In genomic region chr2:43880952-43881351, GRCh38 we compare ENCODE assay signal across 3 cellular contexts.
TF ChIP-seq lines count a peak whose summit lies in the region.

No MANE protein-coding gene starts in this region.

TF ChIP-seq in IMR-90, 13 proteins besides CTCF, POLR2A, EP300 and RAD21:
- TF ChIP-seq FOS (IDR thresholded peaks at IDR 0.05; ENCODE audit: low read depth, low read length), result no peak

TF ChIP-seq in GM12878, 131 proteins besides CTCF, POLR2A, EP300 and RAD21:
- TF ChIP-seq HDAC2 (IDR thresholded peaks at IDR 0.05) (no peak), POU2F2 (IDR thresholded peaks at IDR 0.05; ENCODE audit: borderline replicate concordance, low read depth, low read length) (no peak), CHD1 (IDR thresholded peaks at IDR 0.05; ENCODE audit: low read depth, low read length) (no peak), ATF7 (IDR thresholded peaks at IDR 0.05; ENCODE audit: low read depth) (no peak), YY1 (IDR thresholded peaks at IDR 0.05; ENCODE audit: low read depth, low read length) (no peak)
- TF ChIP-seq, protein P1, sequence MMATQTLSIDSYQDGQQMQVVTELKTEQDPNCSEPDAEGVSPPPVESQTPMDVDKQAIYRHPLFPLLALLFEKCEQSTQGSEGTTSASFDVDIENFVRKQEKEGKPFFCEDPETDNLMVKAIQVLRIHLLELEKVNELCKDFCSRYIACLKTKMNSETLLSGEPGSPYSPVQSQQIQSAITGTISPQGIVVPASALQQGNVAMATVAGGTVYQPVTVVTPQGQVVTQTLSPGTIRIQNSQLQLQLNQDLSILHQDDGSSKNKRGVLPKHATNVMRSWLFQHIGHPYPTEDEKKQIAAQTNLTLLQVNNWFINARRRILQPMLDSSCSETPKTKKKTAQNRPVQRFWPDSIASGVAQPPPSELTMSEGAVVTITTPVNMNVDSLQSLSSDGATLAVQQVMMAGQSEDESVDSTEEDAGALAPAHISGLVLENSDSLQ (IDR thresholded peaks at IDR 0.05), result 0 out of 2 replicates have a peak, but pooled peaks have one; percentile 20

TF ChIP-seq in liver, 16 proteins besides CTCF, POLR2A, EP300 and RAD21:
- peak; percentile 21 to 32 for TF ChIP-seq HNF4A (conservative IDR thresholded peaks at IDR 0.05)
- no peak for TF ChIP-seq RXRA (IDR thresholded peaks at IDR 0.05)
